In the genomic region with DNA sequence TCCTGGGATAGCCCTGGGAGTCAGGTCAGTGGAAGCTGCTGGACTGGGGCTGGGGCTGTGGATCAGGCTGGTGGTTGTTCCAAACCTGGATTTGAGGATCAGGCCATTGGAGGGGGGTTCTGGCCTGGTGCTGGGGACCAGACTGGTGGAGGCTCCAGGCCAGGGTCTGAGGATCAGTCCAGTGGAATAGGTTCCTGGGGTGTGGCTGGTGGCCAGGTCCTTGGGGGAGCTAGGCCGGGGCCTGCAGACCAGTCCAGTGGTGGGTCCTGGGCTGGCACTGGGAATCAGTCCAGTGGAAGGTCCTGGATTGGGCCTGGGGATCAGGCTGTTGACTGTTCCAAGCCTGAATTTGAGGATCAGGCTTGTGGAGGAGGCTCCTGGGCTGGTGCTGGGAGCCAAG, we compare ENCODE assay signal across 26 cellular contexts.
"Had no signal": no experiment of that assay in that cellular context is flagged by ENCODE, and none has a peak within 500 bp of the region (broad histone marks: within the 10 kb centered on the region; RNA-seq: fewer than 3 reads in every experiment).

No MANE protein-coding gene starts in this region.

- ATAC-seq: stimulated activated memory B cell treated with anti-CD40 and anti-IgM and Interleukin-4, amounts not matched to agents 10 μg/mL and 1 μg/mL and 100 μg/mL, for 72 hours; stimulated activated naive B cell treated with anti-CD40 and anti-IgM and Interleukin-4, amounts not matched to agents 10 μg/mL and 1 μg/mL and 100 μg/mL, for 72 hours; stimulated activated naive CD8-positive, alpha-beta T cell treated with anti-CD3 and anti-CD28 coated beads, Interleukin-15, amount 100 ng/mL, for 72 hours; stimulated activated naive CD8-positive, alpha-beta T cell treated with anti-CD3 and anti-CD28 coated beads, Interleukin-15, Interleukin-2, amounts not matched to agents 100 U/mL and 50 U/mL, for 24 hours; upper lobe of right lung had no signal

- H3K9me3 ChIP-seq: stomach, suprapubic skin, testis, thoracic aorta, thyroid gland, tibial artery, tibial nerve, transverse colon, upper lobe of left lung, upper lobe of right lung, uterus, vagina had no signal

- H3K27me3 Mint-ChIP-seq: stimulated activated memory B cell treated with anti-CD40 and anti-IgM and Interleukin-4, amounts not matched to agents 10 μg/mL and 1 μg/mL and 100 μg/mL, for 72 hours; stimulated activated naive B cell treated with anti-CD40 and anti-IgM and Interleukin-4, amounts not matched to agents 10 μg/mL and 1 μg/mL and 100 μg/mL, for 72 hours; stimulated activated naive CD8-positive, alpha-beta T cell treated with anti-CD3 and anti-CD28 coated beads, Interleukin-15, amount 100 ng/mL, for 72 hours; stimulated activated naive CD8-positive, alpha-beta T cell treated with anti-CD3 and anti-CD28 coated beads, Interleukin-15, Interleukin-2, amounts not matched to agents 100 ng/mL and 50 ng/mL, for 24 hours; type B pancreatic cell had no signal

- H3K27ac Mint-ChIP-seq: stimulated activated memory B cell treated with anti-CD40 and anti-IgM and Interleukin-4, amounts not matched to agents 10 μg/mL and 1 μg/mL and 100 μg/mL, for 72 hours; stimulated activated naive B cell treated with anti-CD40 and anti-IgM and Interleukin-4, amounts not matched to agents 10 μg/mL and 1 μg/mL and 100 μg/mL, for 72 hours; stimulated activated naive CD8-positive, alpha-beta T cell treated with anti-CD3 and anti-CD28 coated beads, Interleukin-15, Interleukin-2, amounts not matched to agents 100 ng/mL and 50 ng/mL, for 24 hours; type B pancreatic cell had no signal

- H3K27me3 ChIP-seq: stomach, suprapubic skin, testis, thyroid gland, tibial artery, tibial nerve, transverse colon, upper lobe of left lung, upper lobe of right lung, uterus, vagina had no signal

- H3K9me3 Mint-ChIP-seq: stimulated activated memory B cell treated with anti-CD40 and anti-IgM and Interleukin-4, amounts not matched to agents 10 μg/mL and 1 μg/mL and 100 μg/mL, for 72 hours; stimulated activated naive CD8-positive, alpha-beta T cell treated with anti-CD3 and anti-CD28 coated beads, Interleukin-15, amount 100 ng/mL, for 72 hours; stimulated activated naive CD8-positive, alpha-beta T cell treated with anti-CD3 and anti-CD28 coated beads, Interleukin-15, Interleukin-2, amounts not matched to agents 100 ng/mL and 50 ng/mL, for 24 hours; type B pancreatic cell had no signal

- DNase-seq: stimulated activated CD4-positive, alpha-beta T cell treated with anti-CD3 and anti-CD28 coated beads, Interleukin-2, amount 100 ng/mL, for 48 hours; stimulated activated CD4-positive, alpha-beta T cell treated with anti-CD3 and anti-CD28 coated beads, Interleukin-4, amount 100 ng/mL, for 1 hour; stimulated activated CD4-positive, alpha-beta T cell treated with anti-CD3 and anti-CD28 coated beads, Interleukin-4, amount 100 ng/mL, for 24 hours; stimulated activated CD4-positive, alpha-beta T cell treated with anti-CD3 and anti-CD28 coated beads, Interleukin-4, amount 100 ng/mL, for 4 hours; stimulated activated CD8-positive, alpha-beta memory T cell treated with anti-CD3 and anti-CD28 coated beads, Interleukin-4, amount 100 ng/mL, for 48 hours; stimulated activated naive B cell treated with anti-CD40 and anti-IgM and Interleukin-4, amounts not matched to agents 10 μg/mL and 1 μg/mL and 100 μg/mL, for 72 hours; stimulated activated naive CD4-positive, alpha-beta T cell; stimulated activated naive CD4-positive, alpha-beta T cell treated with Interleukin-2 at 50 U/mL for 16 hours; stimulated activated naive CD8-positive, alpha-beta T cell treated with anti-CD3 and anti-CD28 coated beads, Interleukin-15, amount 100 ng/mL, for 72 hours; stimulated activated naive CD8-positive, alpha-beta T cell treated with anti-CD3 and anti-CD28 coated beads, Interleukin-15, Interleukin-2, amounts not matched to agents 100 U/mL and 50 U/mL, for 24 hours; stomach; testis; thyroid gland; tibial artery; transverse colon; trophoblast cell; upper lobe of left lung; upper lobe of right lung; uterus had no signal

- H3K4me3 ChIP-seq: stomach, suprapubic skin, testis, thoracic aorta, thyroid gland, tibial artery, tibial nerve, transverse colon, upper lobe of left lung, upper lobe of right lung, uterus, vagina had no signal

- H3K4me1 ChIP-seq: stomach, suprapubic skin, testis, thyroid gland, tibial artery, tibial nerve, transverse colon, upper lobe of left lung, upper lobe of right lung, uterus, vagina had no signal

- H3K27ac ChIP-seq: stomach, suprapubic skin, testis, thoracic aorta, thyroid gland, tibial artery, tibial nerve, transverse colon, upper lobe of left lung, upper lobe of right lung, uterus, vagina had no signal

- H3K36me3 ChIP-seq: stomach, suprapubic skin, thoracic aorta, thyroid gland, transverse colon, upper lobe of left lung, upper lobe of right lung, uterus, vagina had no signal

- H3K4me3 Mint-ChIP-seq: stimulated activated memory B cell treated with anti-CD40 and anti-IgM and Interleukin-4, amounts not matched to agents 10 μg/mL and 1 μg/mL and 100 μg/mL, for 72 hours; stimulated activated naive B cell treated with anti-CD40 and anti-IgM and Interleukin-4, amounts not matched to agents 10 μg/mL and 1 μg/mL and 100 μg/mL, for 72 hours; stimulated activated naive CD8-positive, alpha-beta T cell treated with anti-CD3 and anti-CD28 coated beads, Interleukin-15, amount 100 ng/mL, for 72 hours; stimulated activated naive CD8-positive, alpha-beta T cell treated with anti-CD3 and anti-CD28 coated beads, Interleukin-15, Interleukin-2, amounts not matched to agents 100 ng/mL and 50 ng/mL, for 24 hours; type B pancreatic cell had no signal

- H3K4me1 Mint-ChIP-seq: stimulated activated memory B cell treated with anti-CD40 and anti-IgM and Interleukin-4, amounts not matched to agents 10 μg/mL and 1 μg/mL and 100 μg/mL, for 72 hours; stimulated activated naive B cell treated with anti-CD40 and anti-IgM and Interleukin-4, amounts not matched to agents 10 μg/mL and 1 μg/mL and 100 μg/mL, for 72 hours had no signal
